Comparison of ENCODE assay signal across 15 cellular contexts in genomic region chr6:121158438-121158837, GRCh38.
DNase-seq lines count a peak whose midpoint lies in the region; ATAC-seq and TF ChIP-seq lines count a peak whose summit lies in the region.
"Had no signal": no experiment of that assay in that cellular context is flagged by ENCODE, and none has a peak within 500 bp of the region (broad histone marks: within the 10 kb centered on the region; RNA-seq: fewer than 3 reads in every experiment).

No MANE protein-coding gene starts in this region.

- no peak for TF ChIP-seq CTCF in IMR-90 (conservative IDR thresholded peaks at IDR 0.05; ENCODE audit: low read depth, low read length)
- TF ChIP-seq CTCF in fibroblast of mammary gland (conservative IDR thresholded peaks at IDR 0.05; ENCODE audit: control insufficient read depth, insufficient read depth, low read depth, low read length): no peak
- no peak for TF ChIP-seq CTCF in osteoblast (IDR thresholded peaks at IDR 0.05; ENCODE audit: extremely low read depth, low read depth, low read length)
- TF ChIP-seq CTCF in GM13976 (IDR thresholded peaks at IDR 0.05; ENCODE audit: borderline replicate concordance, control extremely low read depth, extremely low read depth, insufficient read depth, missing control alignments): no peak

- H3K4me3 ChIP-seq in IMR-90 (ENCODE audit: insufficient read depth, low read depth, low read length) (no peak overlapping the region), fibroblast of mammary gland (ENCODE audit: control insufficient read depth, low read depth, low read length) (no peak overlapping the region), osteoblast (ENCODE audit: insufficient read depth, low read length) (no peak overlapping the region)
- H3K4me3 ChIP-seq: GM23338 had no signal

- H3K56ac ChIP-seq in IMR-90 (ENCODE audit: extremely low read depth, insufficient read depth, low read length): no peak overlapping the region

- TF ChIP-seq POLR2A in IMR-90 (IDR thresholded peaks at IDR 0.05; ENCODE audit: low read depth, low read length): no peak

- H3K4ac ChIP-seq in IMR-90 (ENCODE audit: low read depth, low read length): no peak overlapping the region

- no peak overlapping the region for H3K4me2 ChIP-seq in IMR-90 (ENCODE audit: low read depth, low read length)
- no peak overlapping the region for H3K4me2 ChIP-seq in osteoblast (ENCODE audit: insufficient read depth, low read length)
- H3K4me2 ChIP-seq: GM23338 had no signal

- no peak overlapping the region for H3K9ac ChIP-seq in IMR-90 (ENCODE audit: low read depth, low read length)

- no peak overlapping the region for H2BK15ac ChIP-seq in IMR-90 (ENCODE audit: low read depth, low read length)

- no peak overlapping the region for H2BK120ac ChIP-seq in IMR-90 (ENCODE audit: low read depth, low read length)

- dilution Hi-C loops in IMR-90 (cut with HindIII; ENCODE audit: low sequenced_read_pairs, unreplicated experiment): no loop called here

- ATAC-seq in IMR-90 (ENCODE audit: low read depth) (peak; percentile 56), GM18511 (IDR thresholded peaks at IDR 0.05; ENCODE audit: unreplicated experiment) (no peak)
- ATAC-seq: GM23338 had no signal

- H3K27me3 ChIP-seq in IMR-90 (ENCODE audit: control insufficient read depth, insufficient read depth, low read length) (no peaks in the 10 kb centered on the region), osteoblast (ENCODE audit: insufficient read depth, low read length) (no peaks in the 10 kb centered on the region)

- no peak overlapping the region for H2AK5ac ChIP-seq in IMR-90 (ENCODE audit: low read depth, low read length)

- H2BK20ac ChIP-seq in IMR-90 (ENCODE audit: low read depth, low read length): no peak overlapping the region

- no peaks in the 10 kb centered on the region; the same call in 1 of the 2 replicates for H3K4me1 ChIP-seq in IMR-90 (ENCODE audit: control insufficient read depth, insufficient read depth, low read length)
- peaks cover 6% of the 10 kb centered on the region for H3K4me1 ChIP-seq in osteoblast (ENCODE audit: insufficient read depth, low read length)

- H2AFZ ChIP-seq in IMR-90 (replicated peaks; ENCODE audit: low read length, poor library complexity) (no peak overlapping the region), osteoblast (ENCODE audit: low read length) (no peak overlapping the region)
- H2AFZ ChIP-seq: GM23338 had no signal

- H3K18ac ChIP-seq in IMR-90 (ENCODE audit: low read depth, low read length): no peak overlapping the region

- CTCF ChIA-PET in IMR-90 (lab: Yijun Ruan, JAX): no interaction called here

- H3K23ac ChIP-seq in IMR-90 (ENCODE audit: low read depth, low read length): no peak overlapping the region

- no peak overlapping the region for H3K14ac ChIP-seq in IMR-90 (replicated peaks; ENCODE audit: low read depth, low read length)

- H4K5ac ChIP-seq in IMR-90 (ENCODE audit: low read depth, low read length): no peak overlapping the region

- H3K27ac ChIP-seq in IMR-90 (ENCODE audit: insufficient read depth, low read length) (no peak overlapping the region), osteoblast (ENCODE audit: low read depth, low read length) (peak overlapping the region; percentile 35)

- TF ChIP-seq RAD21 in IMR-90 (IDR thresholded peaks at IDR 0.05; ENCODE audit: low read length): no peak

- H3K36me3 ChIP-seq in IMR-90 (ENCODE audit: control insufficient read depth, insufficient read depth, low read length) (no peaks in the 10 kb centered on the region), osteoblast (ENCODE audit: insufficient read depth, low read length) (no peaks in the 10 kb centered on the region)

- DNase-seq in EH (ENCODE audit: low read depth) (peak; percentile 5), IMR-90 (peak; percentile 18), fibroblast of mammary gland (ENCODE audit: low read depth) (peak; percentile 8), osteoblast (ENCODE audit: insufficient read length, low spot score, missing footprints) (no peak), GM13976 (ENCODE audit: low spot score) (no peak), NCI-H1694 (lab: John Stamatoyannopoulos, UW) (no peak)
- DNase-seq: 8988T; C1 segment of cervical spinal cord; Calu3; CD4-positive, alpha-beta T cell; DMS 273 treated with DMSO at 0.1 percent for 48 hours; H9; KG1 had no signal

- no peaks in the 10 kb centered on the region for H3K79me2 ChIP-seq in osteoblast (ENCODE audit: insufficient read depth, low read length)

- no peak overlapping the region for H2AK9ac ChIP-seq in IMR-90 (replicated peaks; ENCODE audit: low read depth, low read length, poor library complexity)

- no peaks in the 10 kb centered on the region for H3K9me1 ChIP-seq in IMR-90 (ENCODE audit: insufficient read depth, low read length)

- H3K79me1 ChIP-seq in IMR-90 (ENCODE audit: low read depth in 1 of 2, low read length in 2 of 2): no peaks in the 10 kb centered on the region

- in situ Hi-C loops in IMR-90 (cut with MboI; ENCODE audit: low sequenced_read_pairs): no loop called here
- in situ Hi-C loops in GM13976 (cut with MboI; ENCODE audit: low sequenced_read_pairs, unreplicated experiment): no loop called here

- no peak overlapping the region for H4K8ac ChIP-seq in IMR-90 (ENCODE audit: low read depth in 2 of 2, low read length in 2 of 2)

- no peak overlapping the region for H4K91ac ChIP-seq in IMR-90 (ENCODE audit: insufficient read depth, low read depth, low read length)

- BruUV-seq in IMR-90 (replicated peaks; lab: Mats Ljungman, UMichigan): no TSS peak

- H4K20me1 ChIP-seq in IMR-90 (ENCODE audit: insufficient read depth, low read length): no peaks in the 10 kb centered on the region
- H4K20me1 ChIP-seq in osteoblast (ENCODE audit: insufficient read depth, low read length): no peaks in the 10 kb centered on the region

- H3K9me3 ChIP-seq in IMR-90 (ENCODE audit: control insufficient read depth, insufficient read depth, low read length) (no peaks in the 10 kb centered on the region; the same call in 1 of the 2 replicates), osteoblast (ENCODE audit: low read depth, low read length) (no peaks in the 10 kb centered on the region)

- POLR2A ChIA-PET in IMR-90 (lab: Charles Lee; ENCODE audit: unreplicated experiment): no interaction called here

- intact Hi-C loops in IMR-90 (cut with micrococcal nuclease): no loop called here

- H2BK5ac ChIP-seq in IMR-90 (ENCODE audit: low read depth, low read length, poor library complexity, severe bottlenecking): peak overlapping the region; percentile 15

TF ChIP-seq in IMR-90, 13 proteins besides CTCF, POLR2A, EP300 and RAD21:
- no peak for TF ChIP-seq NFE2L2 (IDR thresholded peaks at IDR 0.05; ENCODE audit: low read depth, low read length)
- no peak for TF ChIP-seq MAFK (IDR thresholded peaks at IDR 0.05; ENCODE audit: low read depth, low read length)
- TF ChIP-seq CHD1 (IDR thresholded peaks at IDR 0.05; ENCODE audit: low read depth, low read length): no peak
- TF ChIP-seq BHLHE40 (IDR thresholded peaks at IDR 0.05; ENCODE audit: low read depth, low read length): no peak
- TF ChIP-seq RCOR1 (IDR thresholded peaks at IDR 0.05; ENCODE audit: insufficient replicate concordance, low read length): no peak
- no peak for TF ChIP-seq MXI1 (IDR thresholded peaks at IDR 0.05; ENCODE audit: borderline replicate concordance, low read depth, low read length)
- no peak for TF ChIP-seq SMC3 (IDR thresholded peaks at IDR 0.05; ENCODE audit: low read depth, low read length)
- TF ChIP-seq USF2 (IDR thresholded peaks at IDR 0.05; ENCODE audit: low read depth, low read length): no peak
- no peak for TF ChIP-seq MAZ (IDR thresholded peaks at IDR 0.05; ENCODE audit: borderline replicate concordance, low read depth, low read length)
- TF ChIP-seq RFX5 (IDR thresholded peaks at IDR 0.05; ENCODE audit: low read depth, low read length): no peak
- TF ChIP-seq FOS (IDR thresholded peaks at IDR 0.05; ENCODE audit: low read depth, low read length): no peak
- no peak for TF ChIP-seq CEBPB (IDR thresholded peaks at IDR 0.05; ENCODE audit: low read depth, low read length)
- TF ChIP-seq ELK1 (IDR thresholded peaks at IDR 0.05; ENCODE audit: borderline replicate concordance, low read depth, low read length): no peak

Comparison
In these comparisons a context has a peak if more than half of its experiments do, and no peak if none do; other contexts are left out.
1. DNase-seq: peak in EH (single experiment), IMR-90 (single experiment) and fibroblast of mammary gland (single experiment); none in osteoblast (single experiment), GM13976 (single experiment) and NCI-H1694 (single experiment).